Comparison of ENCODE assay signal across 2 cellular contexts in genomic region chr10:102461187-102462054, GRCh38.
TF ChIP-seq lines count a peak whose summit lies in the region.

No MANE protein-coding gene starts in this region.

TF ChIP-seq in HEK293, 187 proteins besides CTCF, POLR2A, EP300 and RAD21 (continues in another document):
- 0 out of 2 replicates have a peak, but pooled peaks have one; percentile 8 for TF ChIP-seq MYNN (tag by site-specific recombination; IDR thresholded peaks at IDR 0.05; ENCODE audit: borderline replicate concordance)
- TF ChIP-seq RBAK (tag by site-specific recombination; IDR thresholded peaks at IDR 0.05): no peak
- TF ChIP-seq ZIC2 (tag by site-specific recombination; IDR thresholded peaks at IDR 0.05): no peak
- TF ChIP-seq ZNF677 (tag by site-specific recombination; IDR thresholded peaks at IDR 0.05): no peak
- no peak for TF ChIP-seq ZNF510 (tag by site-specific recombination; IDR thresholded peaks at IDR 0.05; ENCODE audit: insufficient replicate concordance)
- TF ChIP-seq ZNF624 (tag by site-specific recombination; IDR thresholded peaks at IDR 0.05): no peak
- no peak for TF ChIP-seq ZNF140 (tag by site-specific recombination; IDR thresholded peaks at IDR 0.05)
- TF ChIP-seq ZNF121 (tag by site-specific recombination; IDR thresholded peaks at IDR 0.05): no peak
- TF ChIP-seq KLF16 (tag by site-specific recombination; IDR thresholded peaks at IDR 0.05): 0 out of 2 replicates have a peak, but pooled peaks have one; percentile 31
- TF ChIP-seq ZNF350 (tag by site-specific recombination; IDR thresholded peaks at IDR 0.05): no peak
- TF ChIP-seq BCL11B (tag by site-specific recombination; IDR thresholded peaks at IDR 0.05; ENCODE audit: low read depth): no peak
- TF ChIP-seq IKZF3 (tag by site-specific recombination; IDR thresholded peaks at IDR 0.05): no peak
- 0 out of 2 replicates have a peak, but pooled peaks have one; percentile 44 for TF ChIP-seq ZNF777 (tag by site-specific recombination; IDR thresholded peaks at IDR 0.05; ENCODE audit: borderline replicate concordance)
- TF ChIP-seq TRIM28 (IDR thresholded peaks at IDR 0.05; ENCODE audit: borderline replicate concordance, low read length): no peak
- no peak for TF ChIP-seq ZNF544 (tag by site-specific recombination; IDR thresholded peaks at IDR 0.05)
- TF ChIP-seq ZNF404 (tag by site-specific recombination; IDR thresholded peaks at IDR 0.05): no peak
- no peak for TF ChIP-seq ZNF311 (tag by site-specific recombination; IDR thresholded peaks at IDR 0.05; ENCODE audit: borderline replicate concordance)
- TF ChIP-seq ZNF146 (tag by site-specific recombination; IDR thresholded peaks at IDR 0.05): no peak
- TF ChIP-seq, protein P1, sequence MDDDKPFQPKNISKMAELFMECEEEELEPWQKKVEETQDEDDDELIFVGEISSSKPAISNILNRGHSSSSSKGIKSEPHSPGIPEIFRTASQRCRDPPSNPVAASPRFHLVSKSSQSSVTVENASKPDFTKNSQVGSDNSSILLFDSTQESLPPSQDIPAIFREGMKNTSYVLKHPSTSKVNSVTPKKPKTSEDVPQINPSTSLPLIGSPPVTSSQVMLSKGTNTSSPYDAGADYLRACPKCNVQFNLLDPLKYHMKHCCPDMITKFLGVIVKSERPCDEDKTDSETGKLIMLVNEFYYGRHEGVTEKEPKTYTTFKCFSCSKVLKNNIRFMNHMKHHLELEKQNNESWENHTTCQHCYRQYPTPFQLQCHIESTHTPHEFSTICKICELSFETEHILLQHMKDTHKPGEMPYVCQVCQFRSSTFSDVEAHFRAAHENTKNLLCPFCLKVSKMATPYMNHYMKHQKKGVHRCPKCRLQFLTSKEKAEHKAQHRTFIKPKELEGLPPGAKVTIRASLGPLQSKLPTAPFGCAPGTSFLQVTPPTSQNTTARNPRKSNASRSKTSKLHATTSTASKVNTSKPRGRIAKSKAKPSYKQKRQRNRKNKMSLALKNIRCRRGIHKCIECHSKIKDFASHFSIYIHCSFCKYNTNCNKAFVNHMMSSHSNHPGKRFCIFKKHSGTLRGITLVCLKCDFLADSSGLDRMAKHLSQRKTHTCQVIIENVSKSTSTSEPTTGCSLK (tag by site-specific recombination; IDR thresholded peaks at IDR 0.05): no peak
- TF ChIP-seq ZNF114 (tag by site-specific recombination; IDR thresholded peaks at IDR 0.05): no peak
- TF ChIP-seq ZNF302 (tag by site-specific recombination; IDR thresholded peaks at IDR 0.05; ENCODE audit: low read depth): no peak
- TF ChIP-seq, protein P2, sequence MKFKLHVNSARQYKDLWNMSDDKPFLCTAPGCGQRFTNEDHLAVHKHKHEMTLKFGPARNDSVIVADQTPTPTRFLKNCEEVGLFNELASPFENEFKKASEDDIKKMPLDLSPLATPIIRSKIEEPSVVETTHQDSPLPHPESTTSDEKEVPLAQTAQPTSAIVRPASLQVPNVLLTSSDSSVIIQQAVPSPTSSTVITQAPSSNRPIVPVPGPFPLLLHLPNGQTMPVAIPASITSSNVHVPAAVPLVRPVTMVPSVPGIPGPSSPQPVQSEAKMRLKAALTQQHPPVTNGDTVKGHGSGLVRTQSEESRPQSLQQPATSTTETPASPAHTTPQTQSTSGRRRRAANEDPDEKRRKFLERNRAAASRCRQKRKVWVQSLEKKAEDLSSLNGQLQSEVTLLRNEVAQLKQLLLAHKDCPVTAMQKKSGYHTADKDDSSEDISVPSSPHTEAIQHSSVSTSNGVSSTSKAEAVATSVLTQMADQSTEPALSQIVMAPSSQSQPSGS (tag by site-specific recombination; IDR thresholded peaks at IDR 0.05; ENCODE audit: low read depth): no peak
- TF ChIP-seq GLI4 (tag by site-specific recombination; IDR thresholded peaks at IDR 0.05): peak; percentile 46; the same call in 1 of the 2 replicates
- no peak for TF ChIP-seq ZNF211 (tag by site-specific recombination; IDR thresholded peaks at IDR 0.05; ENCODE audit: low read depth)
- TF ChIP-seq ZNF423 (tag by site-specific recombination; IDR thresholded peaks at IDR 0.05): no peak
- no peak for TF ChIP-seq ZNF521 (tag by site-specific recombination; IDR thresholded peaks at IDR 0.05)
- TF ChIP-seq ZNF157 (tag by site-specific recombination; IDR thresholded peaks at IDR 0.05): no peak
- no peak for TF ChIP-seq EGR2 (tag by site-specific recombination; IDR thresholded peaks at IDR 0.05; ENCODE audit: low read depth)
- TF ChIP-seq ZNF16 (tag by site-specific recombination; IDR thresholded peaks at IDR 0.05; ENCODE audit: low read depth): no peak
- TF ChIP-seq KLF7 (tag by site-specific recombination; IDR thresholded peaks at IDR 0.05; ENCODE audit: borderline replicate concordance): no peak
- TF ChIP-seq MZF1 (tag by site-specific recombination; IDR thresholded peaks at IDR 0.05; ENCODE audit: borderline replicate concordance): no peak
- TF ChIP-seq ZNF175 (tag by site-specific recombination; IDR thresholded peaks at IDR 0.05): no peak
- no peak for TF ChIP-seq BCL6B (tag by site-specific recombination; IDR thresholded peaks at IDR 0.05)
- peak; percentile 97 for TF ChIP-seq ZFP69B (tag by site-specific recombination; IDR thresholded peaks at IDR 0.05)
- 0 out of 2 replicates have a peak, but pooled peaks have one; percentile 17 for TF ChIP-seq ZNF610 (tag by site-specific recombination; IDR thresholded peaks at IDR 0.05; ENCODE audit: borderline replicate concordance)
- TF ChIP-seq ZNF112 (tag by site-specific recombination; IDR thresholded peaks at IDR 0.05): no peak
- no peak for TF ChIP-seq ZSCAN16 (tag by site-specific recombination; IDR thresholded peaks at IDR 0.05)
- TF ChIP-seq ZFP37 (tag by site-specific recombination; IDR thresholded peaks at IDR 0.05): 0 out of 2 replicates have a peak, but pooled peaks have one; percentile 67
- no peak for TF ChIP-seq SETDB1 (IDR thresholded peaks at IDR 0.05; ENCODE audit: insufficient read length, low read length)
- TF ChIP-seq ZSCAN30 (tag by site-specific recombination; IDR thresholded peaks at IDR 0.05): peak; percentile 85; the same call in 1 of the 2 replicates
- TF ChIP-seq ZNF155 (tag by site-specific recombination; IDR thresholded peaks at IDR 0.05): no peak

TF ChIP-seq in SK-N-SH, 30 proteins besides CTCF, POLR2A, EP300 and RAD21:
- TF ChIP-seq, protein P3, sequence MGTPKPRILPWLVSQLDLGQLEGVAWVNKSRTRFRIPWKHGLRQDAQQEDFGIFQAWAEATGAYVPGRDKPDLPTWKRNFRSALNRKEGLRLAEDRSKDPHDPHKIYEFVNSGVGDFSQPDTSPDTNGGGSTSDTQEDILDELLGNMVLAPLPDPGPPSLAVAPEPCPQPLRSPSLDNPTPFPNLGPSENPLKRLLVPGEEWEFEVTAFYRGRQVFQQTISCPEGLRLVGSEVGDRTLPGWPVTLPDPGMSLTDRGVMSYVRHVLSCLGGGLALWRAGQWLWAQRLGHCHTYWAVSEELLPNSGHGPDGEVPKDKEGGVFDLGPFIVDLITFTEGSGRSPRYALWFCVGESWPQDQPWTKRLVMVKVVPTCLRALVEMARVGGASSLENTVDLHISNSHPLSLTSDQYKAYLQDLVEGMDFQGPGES (IDR thresholded peaks at IDR 0.05; ENCODE audit: low read depth, low read length): no peak
- TF ChIP-seq REST (IDR thresholded peaks at IDR 0.05; ENCODE audit: low read depth, low read length) (peak; percentile 85), FOXM1 (IDR thresholded peaks at IDR 0.05; ENCODE audit: low read depth) (no peak), YY1 (IDR thresholded peaks at IDR 0.05; ENCODE audit: low read depth) (peak; percentile 99), TAF1 (IDR thresholded peaks at IDR 0.05; ENCODE audit: borderline replicate concordance, low read depth, low read length) (peak; percentile 78), MEF2A (IDR thresholded peaks at IDR 0.05; ENCODE audit: borderline replicate concordance, low read depth) (no peak), JUND (IDR thresholded peaks at IDR 0.05) (no peak), NFIC (IDR thresholded peaks at IDR 0.05; ENCODE audit: borderline replicate concordance) (no peak), FOXJ3 (CRISPR knock-in tag; IDR thresholded peaks at IDR 0.05) (no peak), RCOR1 (IDR thresholded peaks at IDR 0.05; ENCODE audit: low read length) (no peak), EZH2phosphoT487 (IDR thresholded peaks at IDR 0.05; ENCODE audit: borderline replicate concordance, low read depth) (no peak), RFX5 (IDR thresholded peaks at IDR 0.05; ENCODE audit: low read length) (no peak), TEAD4 (IDR thresholded peaks at IDR 0.05; ENCODE audit: borderline replicate concordance, insufficient read depth) (no peak), POLR2AphosphoS5 (IDR thresholded peaks at IDR 0.05; ENCODE audit: low read depth, low read length) (0 out of 2 replicates have a peak, but pooled peaks have one; percentile 23), SMC3 (IDR thresholded peaks at IDR 0.05; ENCODE audit: low read depth, low read length) (no peak), CHD2 (IDR thresholded peaks at IDR 0.05; ENCODE audit: low read length, partially characterized antibody) (peak; percentile 29), GATA2 (CRISPR knock-in tag; IDR thresholded peaks at IDR 0.05) (no peak), USF2 (IDR thresholded peaks at IDR 0.05; ENCODE audit: borderline replicate concordance, low read depth, low read length) (peak; percentile 50; the same call in 1 of the 2 replicates), ELF1 (IDR thresholded peaks at IDR 0.05) (no peak), MXI1 (IDR thresholded peaks at IDR 0.05; ENCODE audit: low read depth, low read length) (peak; percentile 54; the same call in 1 of the 2 replicates), FOSL2 (IDR thresholded peaks at IDR 0.05; ENCODE audit: borderline replicate concordance, low read depth) (no peak), RXRA (IDR thresholded peaks at IDR 0.05; ENCODE audit: borderline replicate concordance, low read depth) (no peak), TCF12 (IDR thresholded peaks at IDR 0.05) (no peak; the same call in 1 of the 2 replicates), GABPA (IDR thresholded peaks at IDR 0.05; ENCODE audit: low read depth) (peak; percentile 30; the same call in 1 of the 2 replicates), USF1 (IDR thresholded peaks at IDR 0.05; ENCODE audit: borderline replicate concordance, low read depth) (peak; percentile 91), NRF1 (IDR thresholded peaks at IDR 0.05; ENCODE audit: low read depth, low read length) (peak; percentile 76), SIN3A (IDR thresholded peaks at IDR 0.05; ENCODE audit: borderline replicate concordance, low read depth, low read length) (no peak)
- TF ChIP-seq, protein P4, sequence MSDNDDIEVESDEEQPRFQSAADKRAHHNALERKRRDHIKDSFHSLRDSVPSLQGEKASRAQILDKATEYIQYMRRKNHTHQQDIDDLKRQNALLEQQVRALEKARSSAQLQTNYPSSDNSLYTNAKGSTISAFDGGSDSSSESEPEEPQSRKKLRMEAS (IDR thresholded peaks at IDR 0.05; ENCODE audit: low read depth): peak; percentile 52; the same call in 1 of the 2 replicates
- TF ChIP-seq, protein P5, sequence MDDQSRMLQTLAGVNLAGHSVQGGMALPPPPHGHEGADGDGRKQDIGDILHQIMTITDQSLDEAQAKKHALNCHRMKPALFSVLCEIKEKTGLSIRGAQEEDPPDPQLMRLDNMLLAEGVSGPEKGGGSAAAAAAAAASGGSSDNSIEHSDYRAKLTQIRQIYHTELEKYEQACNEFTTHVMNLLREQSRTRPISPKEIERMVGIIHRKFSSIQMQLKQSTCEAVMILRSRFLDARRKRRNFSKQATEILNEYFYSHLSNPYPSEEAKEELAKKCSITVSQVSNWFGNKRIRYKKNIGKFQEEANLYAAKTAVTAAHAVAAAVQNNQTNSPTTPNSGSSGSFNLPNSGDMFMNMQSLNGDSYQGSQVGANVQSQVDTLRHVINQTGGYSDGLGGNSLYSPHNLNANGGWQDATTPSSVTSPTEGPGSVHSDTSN (IDR thresholded peaks at IDR 0.05): no peak
- TF ChIP-seq, protein P6, sequence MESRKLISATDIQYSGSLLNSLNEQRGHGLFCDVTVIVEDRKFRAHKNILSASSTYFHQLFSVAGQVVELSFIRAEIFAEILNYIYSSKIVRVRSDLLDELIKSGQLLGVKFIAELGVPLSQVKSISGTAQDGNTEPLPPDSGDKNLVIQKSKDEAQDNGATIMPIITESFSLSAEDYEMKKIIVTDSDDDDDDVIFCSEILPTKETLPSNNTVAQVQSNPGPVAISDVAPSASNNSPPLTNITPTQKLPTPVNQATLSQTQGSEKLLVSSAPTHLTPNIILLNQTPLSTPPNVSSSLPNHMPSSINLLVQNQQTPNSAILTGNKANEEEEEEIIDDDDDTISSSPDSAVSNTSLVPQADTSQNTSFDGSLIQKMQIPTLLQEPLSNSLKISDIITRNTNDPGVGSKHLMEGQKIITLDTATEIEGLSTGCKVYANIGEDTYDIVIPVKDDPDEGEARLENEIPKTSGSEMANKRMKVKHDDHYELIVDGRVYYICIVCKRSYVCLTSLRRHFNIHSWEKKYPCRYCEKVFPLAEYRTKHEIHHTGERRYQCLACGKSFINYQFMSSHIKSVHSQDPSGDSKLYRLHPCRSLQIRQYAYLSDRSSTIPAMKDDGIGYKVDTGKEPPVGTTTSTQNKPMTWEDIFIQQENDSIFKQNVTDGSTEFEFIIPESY (IDR thresholded peaks at IDR 0.05; ENCODE audit: borderline replicate concordance, low read depth): no peak
